ENCODE assay signal across 8 cellular contexts in the genomic region with DNA sequence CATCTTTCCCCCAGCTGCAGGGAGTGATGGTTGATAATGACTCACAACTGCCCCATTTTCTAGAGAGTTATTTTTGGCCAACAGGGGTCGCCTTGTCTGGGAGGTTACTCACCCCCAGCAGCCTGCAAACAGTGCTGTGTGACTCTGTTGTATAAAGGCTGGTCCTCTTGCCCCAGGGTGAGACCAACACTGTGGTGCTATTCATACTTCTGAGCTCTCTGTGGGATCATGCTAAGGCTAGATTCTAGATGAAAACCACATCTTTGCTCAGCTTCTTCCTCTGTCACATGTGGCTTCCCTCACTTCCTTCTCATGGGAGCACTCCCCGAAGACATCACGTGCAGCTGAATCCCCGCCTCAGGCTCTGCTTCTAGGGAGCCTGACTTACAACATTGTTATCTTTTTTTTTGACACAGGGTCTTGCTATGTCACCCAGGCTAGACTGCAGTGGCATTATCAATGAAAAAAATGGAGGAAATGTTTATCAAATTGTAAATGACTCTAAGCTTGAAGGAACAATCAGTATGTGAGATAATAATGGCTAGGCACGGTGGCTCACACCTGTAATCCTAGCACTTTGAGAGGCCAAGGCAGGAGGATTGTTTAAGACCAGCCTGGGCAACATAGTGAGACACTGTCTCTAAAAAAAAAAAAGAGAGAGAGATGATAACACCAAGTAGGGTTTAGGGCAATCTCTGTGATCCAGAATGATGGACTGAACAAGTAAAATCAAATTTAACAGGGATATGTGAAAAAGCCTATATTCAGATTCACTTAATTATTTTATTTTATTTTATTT. TPM values are rescaled to one million over a fixed set of nuclear protein-coding genes. Genes with fewer than 3 reads are reported as not detected.
DNase-seq lines count a peak whose midpoint lies in the region; ATAC-seq, FAIRE-seq and TF ChIP-seq lines count a peak whose summit lies in the region.

No MANE protein-coding gene starts in this region.

- DNase-seq in A549 (ENCODE audit: low read depth in 1 of 2, low spot score in 1 of 2) = peak; percentile 64 to 77
- peak; percentile 38 to 82 for DNase-seq in PC-9
- DNase-seq in activated T-cell treated with anti-CD3 and anti-CD28 coated beads, Interleukin-2, amount 50 U/mL, for 1 hour = peak; percentile 67
- DNase-seq in germinal center (ENCODE audit: low spot score) = peak; percentile 56
- peak; percentile 46 to 79 (median 51) for DNase-seq in stimulated activated CD4-positive, alpha-beta T cell treated with anti-CD3 and anti-CD28 coated beads, Interleukin-12 subunit alpha, Interleukin-12 subunit beta, amount 100 ng/mL, for 48 hours (ENCODE audit: low read depth in 2 of 3, low spot score in 1 of 3)
- DNase-seq in HPDE6-E6E7 (ENCODE audit: extremely low spot score) = no peak

- BruUV-seq in PC-9 (replicated peaks; lab: Mats Ljungman, UMichigan) = no TSS peak

- H2AFZ ChIP-seq in PC-9 = no peak overlapping the region

- peak overlapping the region; percentile 24 to 60; a peak in 4 of 6 replicates for H3K27ac ChIP-seq in A549
- peak overlapping the region; percentile 75 for H3K27ac ChIP-seq in PC-9

- TF ChIP-seq EP300 in A549 (IDR thresholded peaks at IDR 0.05) = no peak

- FAIRE-seq in A549 (lab: Jason Lieb, UNC) = no peak

- intact Hi-C loops in PC-9 (cut with micrococcal nuclease; ENCODE audit: unreplicated experiment) = no loop called here

- TF ChIP-seq CTCF in A549 (IDR thresholded peaks at IDR 0.05) = peak; percentile 62
- peak; percentile 65 for TF ChIP-seq CTCF in PC-9 (conservative IDR thresholded peaks at IDR 0.05)

- no peaks in the 10 kb centered on the region for H3K9me2 ChIP-seq in PC-9 (ENCODE audit: insufficient read depth)

- peaks cover 8% of the 10 kb centered on the region; the same call in 1 of the 3 replicates for H3K9me3 ChIP-seq in A549
- no peaks in the 10 kb centered on the region for H3K9me3 ChIP-seq in PC-9 (ENCODE audit: insufficient read depth, low read depth)

- no peaks in the 10 kb centered on the region for H4K20me1 ChIP-seq in PC-9 (ENCODE audit: insufficient read depth)

- H3K4me3 ChIP-seq in A549 = no peak overlapping the region
- H3K4me3 ChIP-seq in PC-9 = no peak overlapping the region

- POLR2A ChIA-PET in A549 (lab: Yijun Ruan, JAX) (interaction anchor here (0.8 kb wide), 1 partner anchor 44 kb away, joined by 3 read pairs; no protein-coding TSS in a partner anchor), PC-9 (lab: Charles Lee; ENCODE audit: unreplicated experiment) (interaction anchor here (0.7 kb wide), 1 partner anchor 16 kb away, joined by 5 read pairs; no protein-coding TSS in a partner anchor)

- no peaks in the 10 kb centered on the region for H3K36me3 ChIP-seq in PC-9 (ENCODE audit: low read depth)

- H3K4me1 ChIP-seq in A549 = peaks cover 19% of the 10 kb centered on the region
- peaks cover 20% of the 10 kb centered on the region for H3K4me1 ChIP-seq in PC-9 (replicated peaks; ENCODE audit: insufficient read depth)

- TF ChIP-seq POLR2A in A549 (IDR thresholded peaks at IDR 0.05; ENCODE audit: low read length) = no peak

- H3K4me2 ChIP-seq in A549 (no peak overlapping the region), PC-9 (no peak overlapping the region)

- peaks cover 17% of the 10 kb centered on the region for H3F3A ChIP-seq in PC-9 (ENCODE audit: insufficient read depth, low read depth)

- H3K79me2 ChIP-seq in PC-9 (ENCODE audit: low read depth) = no peaks in the 10 kb centered on the region

- TF ChIP-seq RAD21 in A549 (conservative IDR thresholded peaks at IDR 0.05 in 1 of 2, IDR thresholded peaks at IDR 0.05 in 1 of 2) = peak; percentile 51 to 55; a peak in 4 of 5 replicates

- H3K27me3 ChIP-seq in PC-9 (ENCODE audit: insufficient read depth, low read depth) = no peaks in the 10 kb centered on the region

- 28% methylated on average over 5 of the region's 5 CpGs for WGBS in A549 (ENCODE audit: missing lambda C conversion rate)

- CTCF ChIA-PET in A549 (lab: Yijun Ruan, JAX) (interaction anchor here (0.6 to 4.3 kb wide), 21 partner anchors 10 to 335 kb away, joined by 3 to 75 read pairs (median 4); no protein-coding TSS in a partner anchor), PC-9 (lab: Charles Lee) (interaction anchor here (0.5 to 1.2 kb wide), 3 partner anchors 16 to 35 kb away, joined by 3 to 6 read pairs (median 3); no protein-coding TSS in a partner anchor)

- ATAC-seq in A549 = peak; percentile 88 to 91
- peak; percentile 57 for ATAC-seq in GM21360 (IDR thresholded peaks at IDR 0.05; ENCODE audit: unreplicated experiment)
- no peak for ATAC-seq in GM21390 (IDR thresholded peaks at IDR 0.05; ENCODE audit: unreplicated experiment)

TF ChIP-seq in A549, 52 proteins besides CTCF, POLR2A, EP300 and RAD21:
- TF ChIP-seq ZC3H11A (IDR thresholded peaks at IDR 0.05) = no peak
- TF ChIP-seq USF2 (IDR thresholded peaks at IDR 0.05) = peak; percentile 66
- peak; percentile 65 for TF ChIP-seq SMC3 (IDR thresholded peaks at IDR 0.05)
- no peak for TF ChIP-seq FOSL2 (IDR thresholded peaks at IDR 0.05)
- peak; percentile 80 for TF ChIP-seq FOSL2 (CRISPR knock-in tag; IDR thresholded peaks at IDR 0.05)

RNA-seq across cellular contexts. Expression of gene SLC23A2, which starts 55.7 kb away (rescaled TPM):
- polyA plus RNA-seq in A549 (2011; rRNA removed) (47.8 and 64.4 TPM in 2 replicates), A549 (2017; fragmentation: RNase III; extraction: RNeasy Plus Mini Kit Qiagen cat#74134 plus additional on column Dnase treatment) (11.3 to 13.1 TPM (median 12.4 TPM) in 3 replicates)
- 14.3 and 15.8 TPM in 2 replicates for polyA plus RNA-seq in A549 (2012; cell fraction: cytosol; rRNA removed)
- polyA plus RNA-seq in A549 (2012; cell fraction: nucleus; rRNA removed) = 29.8 and 36.5 TPM in 2 replicates
- 101 and 106 TPM in 2 replicates for polyA minus RNA-seq in A549 (2011; rRNA and poly(A)+ RNA removed)
- 20.4 and 22.3 TPM in 2 replicates for total RNA-seq in PC-9 (2021)

RNA-seq across cellular contexts. Expression of gene TMEM230, which starts 55.9 kb away (rescaled TPM):
- polyA plus RNA-seq in A549 (2011; rRNA removed) = 276 and 284 TPM in 2 replicates
- polyA plus RNA-seq in A549 (2012; cell fraction: cytosol; rRNA removed) = 99.5 and 123 TPM in 2 replicates
- 27.3 and 47.4 TPM in 2 replicates for polyA plus RNA-seq in A549 (2012; cell fraction: nucleus; rRNA removed)
- 99.9 to 106 TPM (median 105 TPM) in 3 replicates for polyA plus RNA-seq in A549 (2017; fragmentation: RNase III; extraction: RNeasy Plus Mini Kit Qiagen cat#74134 plus additional on column Dnase treatment)
- polyA minus RNA-seq in A549 (2011; rRNA and poly(A)+ RNA removed) = 67.7 and 90.9 TPM in 2 replicates
- total RNA-seq in PC-9 (2021) = 73.1 and 94.3 TPM in 2 replicates
